14 cellular contexts compared by ENCODE assay signal in genomic region chr7:47568056-47568455, GRCh38. TPM values are rescaled to one million over a fixed set of nuclear protein-coding genes. Genes with fewer than 3 reads are reported as not detected.
"Had no signal": no experiment of that assay in that cellular context is flagged by ENCODE, and none has a peak within 500 bp of the region (broad histone marks: within the 10 kb centered on the region; RNA-seq: fewer than 3 reads in every experiment).

No MANE protein-coding gene starts in this region.

- H3K4me3 ChIP-seq: cardiac muscle cell, colonic mucosa, heart right ventricle, left lung, skin epidermis, suprapubic skin, uterus had no signal

- H3K27ac Mint-ChIP-seq: activated CD4-positive, alpha-beta T cell treated with anti-CD3 and anti-CD28 coated beads for 36 hours; activated CD8-positive, alpha-beta T cell treated with anti-CD3 and anti-CD28 coated beads, Interleukin-2, amount 10 ng/mL, durations not matched to agents 7 days and 5 days; activated naive CD8-positive, alpha-beta T cell treated with anti-CD3 and anti-CD28 coated beads, Interleukin-2, amount 50 U/mL, for 24 hours; activated T-helper 1 cell treated with anti-CD3 and anti-CD28 coated beads, Interleukin-12 subunit alpha, Interleukin-12 subunit beta, Interleukin-2, Interleukin-4 antibody, amounts not matched to agents 30 ng/mL and 10 ng/mL and 1 ng/mL, durations not matched to agents 14 hours and 24 hours and 36 hours; stimulated activated effector memory CD8-positive, alpha-beta T cell treated with anti-CD3 and anti-CD28 coated beads, Interleukin-12 subunit alpha, Interleukin-12 subunit beta, amount 100 ng/mL, for 72 hours had no signal

- DNase-seq: activated CD4-positive, alpha-beta T cell treated with anti-CD3 and anti-CD28 coated beads for 36 hours; activated CD8-positive, alpha-beta T cell treated with anti-CD3 and anti-CD28 coated beads, Interleukin-2, amount 10 ng/mL, durations not matched to agents 7 days and 5 days; activated naive CD4-positive, alpha-beta T cell treated with Interleukin-2 at 50 U/mL for 16 hours; activated naive CD8-positive, alpha-beta T cell treated with anti-CD3 and anti-CD28 coated beads, Interleukin-2, amount 50 U/mL, for 24 hours; colonic mucosa; effector memory CD4-positive, alpha-beta T cell; heart right ventricle; uterus had no signal

- H3K27me3 ChIP-seq: cardiac muscle cell, colonic mucosa, heart right ventricle, left lung, suprapubic skin, uterus had no signal

- H3K4me3 Mint-ChIP-seq: activated CD4-positive, alpha-beta T cell treated with anti-CD3 and anti-CD28 coated beads for 36 hours; activated CD8-positive, alpha-beta T cell treated with anti-CD3 and anti-CD28 coated beads, Interleukin-2, amount 10 ng/mL, durations not matched to agents 7 days and 5 days; activated naive CD8-positive, alpha-beta T cell treated with anti-CD3 and anti-CD28 coated beads, Interleukin-2, amount 50 U/mL, for 24 hours; activated T-helper 1 cell treated with anti-CD3 and anti-CD28 coated beads, Interleukin-12 subunit alpha, Interleukin-12 subunit beta, Interleukin-2, Interleukin-4 antibody, amounts not matched to agents 30 ng/mL and 10 ng/mL and 1 ng/mL, durations not matched to agents 14 hours and 24 hours and 36 hours; stimulated activated effector memory CD8-positive, alpha-beta T cell treated with anti-CD3 and anti-CD28 coated beads, Interleukin-12 subunit alpha, Interleukin-12 subunit beta, amount 100 ng/mL, for 72 hours had no signal

- ATAC-seq: activated CD4-positive, alpha-beta T cell treated with anti-CD3 and anti-CD28 coated beads for 36 hours; activated CD8-positive, alpha-beta T cell treated with anti-CD3 and anti-CD28 coated beads, Interleukin-2, amount 10 ng/mL, durations not matched to agents 7 days and 5 days; activated naive CD8-positive, alpha-beta T cell treated with anti-CD3 and anti-CD28 coated beads, Interleukin-2, amount 50 U/mL, for 24 hours; left lung; stimulated activated effector memory CD8-positive, alpha-beta T cell treated with anti-CD3 and anti-CD28 coated beads, Interleukin-12 subunit alpha, Interleukin-12 subunit beta, amount 100 ng/mL, for 72 hours had no signal

- H3K36me3 ChIP-seq: cardiac muscle cell, colonic mucosa, left lung, suprapubic skin, uterus had no signal

- H3K4me1 Mint-ChIP-seq: activated CD4-positive, alpha-beta T cell treated with anti-CD3 and anti-CD28 coated beads for 36 hours; stimulated activated effector memory CD8-positive, alpha-beta T cell treated with anti-CD3 and anti-CD28 coated beads, Interleukin-12 subunit alpha, Interleukin-12 subunit beta, amount 100 ng/mL, for 72 hours had no signal

- H3K9me3 ChIP-seq: colonic mucosa, heart right ventricle, left lung, suprapubic skin, uterus had no signal

- H3K36me3 Mint-ChIP-seq: stimulated activated effector memory CD8-positive, alpha-beta T cell treated with anti-CD3 and anti-CD28 coated beads, Interleukin-12 subunit alpha, Interleukin-12 subunit beta, amount 100 ng/mL, for 72 hours had no signal

- H3K9me3 Mint-ChIP-seq: activated naive CD8-positive, alpha-beta T cell treated with anti-CD3 and anti-CD28 coated beads, Interleukin-2, amount 50 U/mL, for 24 hours; activated T-helper 1 cell treated with anti-CD3 and anti-CD28 coated beads, Interleukin-12 subunit alpha, Interleukin-12 subunit beta, Interleukin-2, Interleukin-4 antibody, amounts not matched to agents 30 ng/mL and 10 ng/mL and 1 ng/mL, durations not matched to agents 14 hours and 24 hours and 36 hours; stimulated activated effector memory CD8-positive, alpha-beta T cell treated with anti-CD3 and anti-CD28 coated beads, Interleukin-12 subunit alpha, Interleukin-12 subunit beta, amount 100 ng/mL, for 72 hours had no signal

- H3K27ac ChIP-seq: cardiac muscle cell, colonic mucosa, heart right ventricle, left lung, suprapubic skin had no signal

RNA-seq across cellular contexts. Expression of gene TNS3, which starts 13.9 kb away (rescaled TPM):
- total RNA-seq: activated CD8-positive, alpha-beta T cell treated with anti-CD3 and anti-CD28 coated beads, Interleukin-2, amount 10 ng/mL, durations not matched to agents 7 days and 5 days had no signal
